Comparison of ENCODE assay signal across 9 cellular contexts in genomic region chr20:34713194-34713943, GRCh38. TPM values are rescaled to one million over a fixed set of nuclear protein-coding genes. Genes with fewer than 3 reads are reported as not detected.
A peak's percentile ranks its signal among the peaks of the same experiment; 100 is the strongest.
DNase-seq lines count a peak whose midpoint lies in the region; ATAC-seq, FAIRE-seq and TF ChIP-seq lines count a peak whose summit lies in the region.
"Had no signal": no experiment of that assay in that cellular context is flagged by ENCODE, and none has a peak within 500 bp of the region (broad histone marks: within the 10 kb centered on the region; RNA-seq: fewer than 3 reads in every experiment).

No MANE protein-coding gene starts in this region.

- no peaks in the 10 kb centered on the region for H4K20me1 ChIP-seq in fibroblast of lung (ENCODE audit: control insufficient read depth, extremely low read depth, insufficient read depth, low read length)

- peaks cover 8% of the 10 kb centered on the region for H3K36me3 ChIP-seq in cardiac muscle cell
- peaks cover 6% of the 10 kb centered on the region for H3K36me3 ChIP-seq in fibroblast of lung (ENCODE audit: control insufficient read depth, insufficient read depth, low read length)
- H3K36me3 ChIP-seq in pancreas = peaks cover 0 to 4% (median 0%) of the 10 kb centered on the region in 3 donors

- FAIRE-seq in RCC 7860 (lab: Jason Lieb, UNC) (peak; percentile 98), pancreas (lab: Jason Lieb, UNC) (no peak)

- H3K79me2 ChIP-seq in fibroblast of lung (ENCODE audit: control insufficient read depth, insufficient read depth, low read length) = peaks cover 1% of the 10 kb centered on the region

- H3K4me1 Mint-ChIP-seq in stimulated activated effector memory CD8-positive, alpha-beta T cell treated with anti-CD3 and anti-CD28 coated beads, Interleukin-12 subunit alpha, Interleukin-12 subunit beta, amount 100 ng/mL, for 72 hours = peaks cover 45% of the 10 kb centered on the region

- H3K27ac ChIP-seq in cardiac muscle cell (peak overlapping the region; percentile 36), fibroblast of lung (ENCODE audit: insufficient read depth, low read length) (peak overlapping the region; percentile 51), pancreas (no peak overlapping the region)

- DNase-seq in cardiac muscle cell (ENCODE audit: low read depth in 1 of 2, low spot score in 1 of 2) (peak; percentile 48 to 98), Right ventricle myocardium inferior (ENCODE audit: missing footprints) (no peak), RCC 7860 (ENCODE audit: low spot score) (peak; percentile 100), fibroblast of lung (ENCODE audit: low read depth in 2 of 2) (peak; percentile 98 to 99), NCI-H345 treated with DMSO at 0.1 percent for 48 hours (lab: John Stamatoyannopoulos, UW; ENCODE audit: unreplicated experiment) (no peak), pancreas (no peak)
- DNase-seq in stimulated activated effector memory CD8-positive, alpha-beta T cell treated with anti-CD3 and anti-CD28 coated beads, Interleukin-12 subunit alpha, Interleukin-12 subunit beta, amount 100 ng/mL, for 72 hours (ENCODE audit: low spot score in 2 of 2) = no peak

- H3K4me2 ChIP-seq in fibroblast of lung (ENCODE audit: extremely low read depth, insufficient read depth, low read length) = no peak overlapping the region

- no peak overlapping the region for H3K4me3 Mint-ChIP-seq in stimulated activated effector memory CD8-positive, alpha-beta T cell treated with anti-CD3 and anti-CD28 coated beads, Interleukin-12 subunit alpha, Interleukin-12 subunit beta, amount 100 ng/mL, for 72 hours

- ATAC-seq in Right ventricle myocardium inferior = no peak
- ATAC-seq in stimulated activated effector memory CD8-positive, alpha-beta T cell treated with anti-CD3 and anti-CD28 coated beads, Interleukin-12 subunit alpha, Interleukin-12 subunit beta, amount 100 ng/mL, for 72 hours = peak; percentile 62
- no peak for ATAC-seq in GM19397 (IDR thresholded peaks at IDR 0.05; ENCODE audit: unreplicated experiment)
- no peak for ATAC-seq in pancreas

- TF ChIP-seq CTCF in cardiac muscle cell (IDR thresholded peaks at IDR 0.05; ENCODE audit: low read depth, low read length) (no peak), fibroblast of lung (conservative IDR thresholded peaks at IDR 0.05 in 1 of 2, IDR thresholded peaks at IDR 0.05 in 1 of 2; ENCODE audit: low read depth in 1 of 2, low read length in 2 of 2) (no peak), pancreas (IDR thresholded peaks at IDR 0.05) (no peak)

- intact Hi-C loops in Right ventricle myocardium inferior (cut with DNase I) (no loop called here), pancreas (cut with DNase I) (no loop called here)

- H3K9me3 ChIP-seq in cardiac muscle cell (ENCODE audit: low read depth) (no peaks in the 10 kb centered on the region), fibroblast of lung (ENCODE audit: control insufficient read depth, insufficient read depth, low read depth, low read length) (no peaks in the 10 kb centered on the region), pancreas (no peaks in the 10 kb centered on the region)

- H3K9me3 Mint-ChIP-seq in stimulated activated effector memory CD8-positive, alpha-beta T cell treated with anti-CD3 and anti-CD28 coated beads, Interleukin-12 subunit alpha, Interleukin-12 subunit beta, amount 100 ng/mL, for 72 hours = no peaks in the 10 kb centered on the region
- H3K9me3 Mint-ChIP-seq: neural crest cell had no signal

- H3K27me3 ChIP-seq in cardiac muscle cell (peaks cover 12% of the 10 kb centered on the region), fibroblast of lung (ENCODE audit: control insufficient read depth, insufficient read depth, low read length) (no peaks in the 10 kb centered on the region), pancreas (no peaks in the 10 kb centered on the region)

- H3K36me3 Mint-ChIP-seq in stimulated activated effector memory CD8-positive, alpha-beta T cell treated with anti-CD3 and anti-CD28 coated beads, Interleukin-12 subunit alpha, Interleukin-12 subunit beta, amount 100 ng/mL, for 72 hours = peaks cover 65% of the 10 kb centered on the region

- no peak overlapping the region for H3K9ac ChIP-seq in fibroblast of lung (ENCODE audit: insufficient read depth, low read length)

- WGBS in pancreas, 2 donors = 88 to 89% methylated on average over 1 of the region's 1 CpG

- H3K4me3 ChIP-seq in cardiac muscle cell = no peak overlapping the region
- H3K4me3 ChIP-seq in fibroblast of lung (replicated peaks in 1 of 4; ENCODE audit: control extremely low read depth in 1 of 4, insufficient read depth in 1 of 4, low read depth in 3 of 4, low read length in 4 of 4) = no peak overlapping the region
- no peak overlapping the region for H3K4me3 ChIP-seq in pancreas

- H2AFZ ChIP-seq in fibroblast of lung (ENCODE audit: low read length) = no peak overlapping the region

- H3K27ac Mint-ChIP-seq in stimulated activated effector memory CD8-positive, alpha-beta T cell treated with anti-CD3 and anti-CD28 coated beads, Interleukin-12 subunit alpha, Interleukin-12 subunit beta, amount 100 ng/mL, for 72 hours = no peak overlapping the region

- H3K4me1 ChIP-seq in cardiac muscle cell (ENCODE audit: low read depth) (peaks cover 13% of the 10 kb centered on the region), fibroblast of lung (ENCODE audit: control insufficient read depth, extremely low read depth, insufficient read depth, low read length) (peaks cover 20% of the 10 kb centered on the region), pancreas (no peaks in the 10 kb centered on the region)

RNA-seq across cellular contexts. Expression of gene TP53INP2, which starts 9.2 kb away (rescaled TPM):
- 8.4 and 13.5 TPM in 2 replicates for total RNA-seq in cardiac muscle cell
- polyA plus RNA-seq in cardiac muscle cell = 12.5 and 18.9 TPM in 2 replicates
- 113 TPM for total RNA-seq in Right ventricle myocardium inferior
- total RNA-seq in fibroblast of lung = 2.3 and 6.4 TPM in 2 replicates
- 9.8 and 10.0 TPM in 2 replicates for polyA plus RNA-seq in fibroblast of lung
- 20.7 and 28.5 TPM in 2 replicates for polyA plus RNA-seq in fibroblast of lung (2012)
- 34.9 and 38.8 TPM in 2 replicates for polyA minus RNA-seq in fibroblast of lung (ENCODE audit: low replicate concordance)
- total RNA-seq in pancreas = 1 to 10 TPM; 3.8 to 7.1 (median 4.6) TPM
- polyA plus RNA-seq in pancreas = 1 to 10 TPM; 4.8 to 7.9 TPM

RNA-seq across cellular contexts. Expression of gene PIGU, which starts 36.5 kb away (rescaled TPM):
- total RNA-seq in cardiac muscle cell = 22.8 and 25.1 TPM in 2 replicates
- 37.9 and 40.9 TPM in 2 replicates for polyA plus RNA-seq in cardiac muscle cell
- total RNA-seq in Right ventricle myocardium inferior = 12.9 TPM
- 4.9 and 6.4 TPM in 2 replicates for total RNA-seq in fibroblast of lung
- polyA plus RNA-seq in fibroblast of lung = 42.6 and 47.5 TPM in 2 replicates
- 17.7 and 20.7 TPM in 2 replicates for polyA plus RNA-seq in fibroblast of lung (2012)
- polyA minus RNA-seq in fibroblast of lung (ENCODE audit: low replicate concordance) = 36.3 and 40.7 TPM in 2 replicates
- 10 to 100 TPM in 1 of 6 donors, 1 to 10 TPM in 5; 4.1 to 11.3 (median 7.7) TPM for total RNA-seq in pancreas
- 10 to 100 TPM; 12.2 to 20.4 TPM for polyA plus RNA-seq in pancreas

Comparison
In these comparisons a context has a peak if more than half of its experiments do, and no peak if none do; other contexts are left out.
1. DNase-seq: peak in cardiac muscle cell (2 of 2), RCC 7860 (single experiment) and fibroblast of lung (2 of 2); none in Right ventricle myocardium inferior (single experiment), stimulated activated effector memory CD8-positive, alpha-beta T cell treated with anti-CD3 and anti-CD28 coated beads, Interleukin-12 subunit alpha, Interleukin-12 subunit beta, amount 100 ng/mL, for 72 hours (0 of 2), NCI-H345 treated with DMSO at 0.1 percent for 48 hours (single experiment) and pancreas (0 of 6).
2. H3K27ac ChIP-seq: peak in cardiac muscle cell (single experiment) and fibroblast of lung (single experiment); none in pancreas (0 of 4).